ENCODE assay signal across 12 cellular contexts in genomic region chr22:39559456-39560105, GRCh38. TPM values are rescaled to one million over a fixed set of nuclear protein-coding genes. Genes with fewer than 3 reads are reported as not detected.
DNase-seq lines count a peak whose midpoint lies in the region; ATAC-seq and TF ChIP-seq lines count a peak whose summit lies in the region.
"Had no signal": no experiment of that assay in that cellular context is flagged by ENCODE, and none has a peak within 500 bp of the region (broad histone marks: within the 10 kb centered on the region; RNA-seq: fewer than 3 reads in every experiment).

No MANE protein-coding gene starts in this region.

- H3K36me3 Mint-ChIP-seq in mesothelial cell of epicardium (no peaks in the 10 kb centered on the region), immature natural killer cell (no peaks in the 10 kb centered on the region)

- no peak overlapping the region for H3K27ac ChIP-seq in RWPE1
- H3K27ac ChIP-seq: neutrophil had no signal

- H3K27me3 ChIP-seq in GM06990 (replicated peaks; ENCODE audit: control insufficient read depth, insufficient read depth, low read length): no peaks in the 10 kb centered on the region; the same call in 1 of the 2 replicates

- H3K27me3 Mint-ChIP-seq in mesothelial cell of epicardium (ENCODE audit: low read depth) (peaks cover 57% of the 10 kb centered on the region), immature natural killer cell (ENCODE audit: low read depth in 3 of 3) (peaks cover 11 to 28% (median 15%) of the 10 kb centered on the region in 3 donors)

- H3K4me3 ChIP-seq in GM06990 (replicated peaks; ENCODE audit: low read depth, low read length): no peak overlapping the region
- no peak overlapping the region for H3K4me3 ChIP-seq in fibroblast of mammary gland (ENCODE audit: control insufficient read depth, low read depth, low read length)

- ATAC-seq in HG03196 (IDR thresholded peaks at IDR 0.05; ENCODE audit: unreplicated experiment): no peak

- DNase-seq in A172 (ENCODE audit: low spot score) (peak; percentile 33), GM06990 (ENCODE audit: extremely low read depth, insufficient read length) (no peak), RWPE1 (ENCODE audit: low spot score) (no peak), fibroblast of mammary gland (ENCODE audit: low read depth) (no peak), mesothelial cell of epicardium (ENCODE audit: low spot score in 2 of 2, unreplicated experiment in 2 of 2) (no peak), immature natural killer cell (no peak)
- DNase-seq in stimulated activated CD4-positive, alpha-beta T cell treated with anti-CD3 and anti-CD28 coated beads, Interleukin-15, amount 100 ng/mL, for 24 hours: no peak
- DNase-seq: activated CD4-positive, alpha-beta T cell treated with anti-CD3 and anti-CD28 coated beads, Interleukin-2, amount 10 ng/mL, durations not matched to agents 7 days and 5 days; NCI-H2081 treated with DMSO at 0.1 percent for 48 hours had no signal

- POLR2A ChIA-PET in RWPE1 (lab: Yijun Ruan, JAX; ENCODE audit: low non-redundant PET): no interaction called here

- H3K36me3 ChIP-seq in GM06990 (ENCODE audit: control insufficient read depth, insufficient read depth, low read length): no peaks in the 10 kb centered on the region
- H3K36me3 ChIP-seq: neutrophil had no signal

- CTCF ChIA-PET in RWPE1 (lab: Yijun Ruan, JAX): interaction anchor here (0.6 to 2.3 kb wide), 5 partner anchors 9 to 465 kb away, joined by 3 to 10 read pairs (median 4); no protein-coding TSS in a partner anchor

- H3K9me3 Mint-ChIP-seq in mesothelial cell of epicardium (no peaks in the 10 kb centered on the region), immature natural killer cell (no peaks in the 10 kb centered on the region)
- H3K9me3 Mint-ChIP-seq: activated CD4-positive, alpha-beta T cell treated with anti-CD3 and anti-CD28 coated beads, Interleukin-2, amount 10 ng/mL, durations not matched to agents 7 days and 5 days; stimulated activated naive CD8-positive, alpha-beta T cell treated with anti-CD3 and anti-CD28 coated beads, Interleukin-15, Interleukin-2, amounts not matched to agents 100 ng/mL and 50 ng/mL, for 24 hours had no signal

- TF ChIP-seq CTCF in GM06990 (IDR thresholded peaks at IDR 0.05; ENCODE audit: insufficient read depth, low read length, poor library complexity, severe bottlenecking) (peak; percentile 82), RWPE1 (conservative IDR thresholded peaks at IDR 0.05; ENCODE audit: low read depth) (peak; percentile 27; the same call in 1 of the 2 replicates), fibroblast of mammary gland (conservative IDR thresholded peaks at IDR 0.05; ENCODE audit: control insufficient read depth, insufficient read depth, low read depth, low read length) (peak; percentile 41), mesothelial cell of epicardium (IDR thresholded peaks at IDR 0.05; ENCODE audit: unreplicated experiment) (no peak)

- H3K4me1 Mint-ChIP-seq in mesothelial cell of epicardium (peaks cover 8% of the 10 kb centered on the region), immature natural killer cell (peaks cover 6 to 7% of the 10 kb centered on the region in 2 donors)

- H3K27ac Mint-ChIP-seq in mesothelial cell of epicardium: no peak overlapping the region
- H3K27ac Mint-ChIP-seq in immature natural killer cell: no peak overlapping the region
- H3K27ac Mint-ChIP-seq: activated CD4-positive, alpha-beta T cell treated with anti-CD3 and anti-CD28 coated beads, Interleukin-2, amount 10 ng/mL, durations not matched to agents 7 days and 5 days; stimulated activated naive CD8-positive, alpha-beta T cell treated with anti-CD3 and anti-CD28 coated beads, Interleukin-15, Interleukin-2, amounts not matched to agents 100 ng/mL and 50 ng/mL, for 24 hours had no signal

- H3K4me3 Mint-ChIP-seq in mesothelial cell of epicardium (no peak overlapping the region), immature natural killer cell (no peak overlapping the region)
- H3K4me3 Mint-ChIP-seq: activated CD4-positive, alpha-beta T cell treated with anti-CD3 and anti-CD28 coated beads, Interleukin-2, amount 10 ng/mL, durations not matched to agents 7 days and 5 days; stimulated activated naive CD8-positive, alpha-beta T cell treated with anti-CD3 and anti-CD28 coated beads, Interleukin-15, Interleukin-2, amounts not matched to agents 100 ng/mL and 50 ng/mL, for 24 hours had no signal

RNA-seq across cellular contexts. Expression of gene CACNA1I, which starts 11.0 kb away (rescaled TPM):
- 0.02 and 0.05 TPM in 2 replicates for total RNA-seq in A172 (2014; rRNA removed; shearing (Covaris generic))
- total RNA-seq in mesothelial cell of epicardium: 0.27 to 0.31 TPM (median 0.27 TPM) in 3 replicates
- not detected for polyA plus RNA-seq in immature natural killer cell

RNA-seq across cellular contexts. Expression of gene RPS19BP1, which starts 27.0 kb away (rescaled TPM):
- 81.4 and 87.3 TPM in 2 replicates for total RNA-seq in A172 (2014; rRNA removed; shearing (Covaris generic))
- 30.6 to 33.0 TPM (median 31.9 TPM) in 3 replicates for total RNA-seq in mesothelial cell of epicardium
- polyA plus RNA-seq in immature natural killer cell: 100 to 1,000 TPM; 139 to 239 (median 180) TPM

RNA-seq across cellular contexts. Expression of gene ATF4, which starts 39.2 kb away (rescaled TPM):
- total RNA-seq in A172 (2014; rRNA removed; shearing (Covaris generic)): 90.9 and 114 TPM in 2 replicates
- total RNA-seq in mesothelial cell of epicardium: 361 to 378 TPM (median 363 TPM) in 3 replicates
- 100 to 1,000 TPM in 1 of 3 donors, 10 to 100 TPM in 2; 48.9 to 113 (median 69.4) TPM for polyA plus RNA-seq in immature natural killer cell

RNA-seq across cellular contexts. Expression of gene MIEF1, which starts 57.5 kb away (rescaled TPM):
- 14.0 and 15.8 TPM in 2 replicates for total RNA-seq in A172 (2014; rRNA removed; shearing (Covaris generic))
- 29.7 to 35.0 TPM (median 31.9 TPM) in 3 replicates for total RNA-seq in mesothelial cell of epicardium
- polyA plus RNA-seq in immature natural killer cell: 10 to 100 TPM; 13.8 to 30.5 (median 18.4) TPM
